Comparison of ENCODE assay signal across 24 cellular contexts in the genomic region with DNA sequence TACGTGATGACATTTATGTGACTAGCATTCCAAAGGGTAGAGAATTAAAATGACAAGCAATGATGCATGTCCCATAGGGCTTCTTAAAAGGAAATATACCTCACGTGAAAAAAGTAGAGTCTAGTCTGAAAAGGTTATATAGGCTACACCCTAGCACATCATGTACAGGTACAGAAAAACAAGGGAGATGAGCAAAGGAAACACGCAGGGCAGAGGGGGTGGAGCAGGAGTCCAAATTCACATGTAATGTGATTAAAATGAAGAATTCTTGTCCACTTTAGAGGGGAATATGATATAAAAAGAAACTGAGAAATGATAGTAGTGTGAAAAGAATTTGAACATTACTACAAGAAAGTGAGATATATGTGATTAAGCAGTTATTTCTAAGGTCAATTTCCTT.
"Had no signal": no experiment of that assay in that cellular context is flagged by ENCODE, and none has a peak within 500 bp of the region (broad histone marks: within the 10 kb centered on the region; RNA-seq: fewer than 3 reads in every experiment).

No MANE protein-coding gene starts in this region.

- H3K27ac Mint-ChIP-seq: activated CD8-positive, alpha-beta T cell treated with anti-CD3 and anti-CD28 coated beads for 36 hours; activated naive CD8-positive, alpha-beta T cell; activated T-helper 2 cell treated with anti-CD3 and anti-CD28 coated beads, Interferon-gamma antibody, Interleukin-2, Interleukin-4, amounts not matched to agents 10 μg/mL and 5 μg/mL and 100 μg/mL, durations not matched to agents 14 hours and 24 hours and 36 hours had no signal

- H3K9me3 Mint-ChIP-seq: activated CD8-positive, alpha-beta T cell treated with anti-CD3 and anti-CD28 coated beads for 36 hours; activated T-cell treated with anti-CD3 and anti-CD28 coated beads, Interleukin-2, amount 50 U/mL, for 4 hours; activated T-helper 2 cell treated with anti-CD3 and anti-CD28 coated beads, Interferon-gamma antibody, Interleukin-2, Interleukin-4, amounts not matched to agents 10 μg/mL and 5 μg/mL and 100 μg/mL, durations not matched to agents 14 hours and 24 hours and 36 hours; brain; T-cell had no signal

- H3K4me3 ChIP-seq: K562, SK-N-MC had no signal

- H3K27me3 Mint-ChIP-seq: activated CD8-positive, alpha-beta T cell treated with anti-CD3 and anti-CD28 coated beads for 36 hours; activated naive CD8-positive, alpha-beta T cell; brain; T-cell had no signal

- H3K4me3 Mint-ChIP-seq: activated CD8-positive, alpha-beta T cell treated with anti-CD3 and anti-CD28 coated beads for 36 hours; activated naive CD8-positive, alpha-beta T cell; activated T-cell treated with anti-CD3 and anti-CD28 coated beads, Interleukin-2, amount 50 U/mL, for 4 hours; brain; T-cell had no signal

- H3K27ac ChIP-seq: SK-N-MC, WERI-Rb-1 had no signal

- DNase-seq: activated CD4-positive, alpha-beta T cell treated with anti-CD3 and anti-CD28 coated beads for 48 hours; activated CD8-positive, alpha-beta memory T cell treated with anti-CD3 and anti-CD28 coated beads, Interleukin-2, amount 50 U/mL, for 4 hours; activated CD8-positive, alpha-beta T cell treated with anti-CD3 and anti-CD28 coated beads for 36 hours; activated gamma-delta T cell treated with Interleukin-2 at 50 U/mL for 16 hours; activated T-cell treated with anti-CD3 and anti-CD28 coated beads, Interleukin-2, amount 50 U/mL, for 4 hours; amygdala; Karpas-422; NCI-H1105 treated with DMSO at 0.1 percent for 48 hours; NCI-H146; NCI-H187 treated with DMSO at 0.1 percent for 48 hours; NCI-H2081 treated with DMSO at 0.1 percent for 48 hours; NCI-H446; NCI-H524; NCI-H774; RPMI8226; T-cell; WERI-Rb-1 had no signal

- ATAC-seq: activated CD8-positive, alpha-beta T cell treated with anti-CD3 and anti-CD28 coated beads for 36 hours; activated T-cell treated with anti-CD3 and anti-CD28 coated beads, Interleukin-2, amount 50 U/mL, for 4 hours; K562; Panc1; Right ventricle myocardium inferior; T-cell had no signal
